26 cellular contexts compared by ENCODE assay signal in genomic region chr5:158123595-158123994, GRCh38.
"Had no signal": no experiment of that assay in that cellular context is flagged by ENCODE, and none has a peak within 500 bp of the region (broad histone marks: within the 10 kb centered on the region; RNA-seq: fewer than 3 reads in every experiment).

No MANE protein-coding gene starts in this region.

- H3K9me3 Mint-ChIP-seq: activated CD4-positive, alpha-beta T cell treated with anti-CD3 and anti-CD28 coated beads, Interleukin-2, amount 10 ng/mL, durations not matched to agents 24 days and 14 days; activated naive CD4-positive, alpha-beta T cell treated with anti-CD3 and anti-CD28 coated beads, Interleukin-2, amount 50 U/mL, for 24 hours; activated T-cell treated with anti-CD3 and anti-CD28 coated beads, Interleukin-2, amount 50 U/mL, for 24 hours; activated T-helper 1 cell treated with anti-CD3 and anti-CD28 coated beads, Interleukin-12 subunit alpha, Interleukin-12 subunit beta, Interleukin-2, Interleukin-4 antibody, amounts not matched to agents 30 ng/mL and 10 ng/mL and 1 ng/mL, durations not matched to agents 14 hours and 24 hours and 36 hours; WTC11 had no signal

- H3K27ac Mint-ChIP-seq: activated CD4-positive, alpha-beta T cell treated with anti-CD3 and anti-CD28 coated beads, Interleukin-2, amount 10 ng/mL, durations not matched to agents 24 days and 14 days; activated CD8-positive, alpha-beta memory T cell treated with anti-CD3 and anti-CD28 coated beads, Interleukin-2, amount 10 ng/mL, durations not matched to agents 7 days and 5 days; activated naive CD4-positive, alpha-beta T cell treated with anti-CD3 and anti-CD28 coated beads, Interleukin-2, amount 50 U/mL, for 24 hours; activated T-cell treated with anti-CD3 and anti-CD28 coated beads, Interleukin-2, amount 50 U/mL, for 24 hours; activated T-helper 1 cell treated with anti-CD3 and anti-CD28 coated beads, Interleukin-12 subunit alpha, Interleukin-12 subunit beta, Interleukin-2, Interleukin-4 antibody, amounts not matched to agents 30 ng/mL and 10 ng/mL and 1 ng/mL, durations not matched to agents 14 hours and 24 hours and 36 hours; T-helper 17 cell; WTC11 had no signal

- H3K27me3 ChIP-seq: breast epithelium, MG63 had no signal

- H3K4me3 ChIP-seq: breast epithelium, MG63, PC-9 had no signal

- H2AFZ ChIP-seq: PC-9 had no signal

- H3K9me3 ChIP-seq: breast epithelium, MG63 had no signal

- H3K36me3 ChIP-seq: breast epithelium, MG63 had no signal

- H3K27ac ChIP-seq: breast epithelium, PC-9 had no signal

- DNase-seq: activated CD4-positive, alpha-beta T cell treated with anti-CD3 and anti-CD28 coated beads for 1 hour; activated CD4-positive, alpha-beta T cell treated with anti-CD3 and anti-CD28 coated beads, Interleukin-2, amount 10 ng/mL, durations not matched to agents 24 days and 14 days; activated CD4-positive, alpha-beta T cell treated with anti-CD3 and anti-CD28 coated beads, Interleukin-2, amount 50 U/mL, for 48 hours; activated CD8-positive, alpha-beta memory T cell treated with anti-CD3 and anti-CD28 coated beads, Interleukin-2, amount 10 ng/mL, durations not matched to agents 7 days and 5 days; activated effector memory CD4-positive, alpha-beta T cell treated with Interleukin-2 at 50 U/mL for 16 hours; activated naive CD4-positive, alpha-beta T cell; activated T-cell treated with anti-CD3 and anti-CD28 coated beads, Interleukin-2, amount 50 U/mL, for 24 hours; aorta; caudate nucleus; KBM-7; MG63; NCI-H1105; NCI-H1436 treated with DMSO at 0.1 percent for 48 hours; NCI-H1930; NCI-H2171; NCI-H2227 treated with DMSO at 0.1 percent for 48 hours; NCI-H510A; NCI-H69; PC-9; SIG-M5; T-helper 17 cell; T-helper 9 cell had no signal

- H3K4me2 ChIP-seq: PC-9 had no signal

- H3K36me3 Mint-ChIP-seq: activated CD8-positive, alpha-beta memory T cell treated with anti-CD3 and anti-CD28 coated beads, Interleukin-2, amount 10 ng/mL, durations not matched to agents 7 days and 5 days; activated naive CD4-positive, alpha-beta T cell treated with anti-CD3 and anti-CD28 coated beads, Interleukin-2, amount 50 U/mL, for 24 hours; WTC11 had no signal

- ATAC-seq: activated CD8-positive, alpha-beta memory T cell treated with anti-CD3 and anti-CD28 coated beads, Interleukin-2, amount 10 ng/mL, durations not matched to agents 7 days and 5 days; T-helper 17 cell; WTC11 had no signal

- H3K4me1 Mint-ChIP-seq: activated CD4-positive, alpha-beta T cell treated with anti-CD3 and anti-CD28 coated beads, Interleukin-2, amount 10 ng/mL, durations not matched to agents 24 days and 14 days; activated CD8-positive, alpha-beta memory T cell treated with anti-CD3 and anti-CD28 coated beads, Interleukin-2, amount 10 ng/mL, durations not matched to agents 7 days and 5 days; activated naive CD4-positive, alpha-beta T cell treated with anti-CD3 and anti-CD28 coated beads, Interleukin-2, amount 50 U/mL, for 24 hours had no signal

- H3K4me1 ChIP-seq: breast epithelium had no signal

- H3K4me3 Mint-ChIP-seq: activated CD4-positive, alpha-beta T cell treated with anti-CD3 and anti-CD28 coated beads, Interleukin-2, amount 10 ng/mL, durations not matched to agents 24 days and 14 days; activated CD8-positive, alpha-beta memory T cell treated with anti-CD3 and anti-CD28 coated beads, Interleukin-2, amount 10 ng/mL, durations not matched to agents 7 days and 5 days; activated naive CD4-positive, alpha-beta T cell treated with anti-CD3 and anti-CD28 coated beads, Interleukin-2, amount 50 U/mL, for 24 hours; activated T-cell treated with anti-CD3 and anti-CD28 coated beads, Interleukin-2, amount 50 U/mL, for 24 hours; activated T-helper 1 cell treated with anti-CD3 and anti-CD28 coated beads, Interleukin-12 subunit alpha, Interleukin-12 subunit beta, Interleukin-2, Interleukin-4 antibody, amounts not matched to agents 30 ng/mL and 10 ng/mL and 1 ng/mL, durations not matched to agents 14 hours and 24 hours and 36 hours; T-helper 17 cell; WTC11 had no signal
